In genomic region chr2:41925009-41925408, GRCh38 we compare ENCODE assay signal across 18 cellular contexts.
DNase-seq lines count a peak whose midpoint lies in the region; ATAC-seq, FAIRE-seq and TF ChIP-seq lines count a peak whose summit lies in the region.
"Had no signal": no experiment of that assay in that cellular context is flagged by ENCODE, and none has a peak within 500 bp of the region (broad histone marks: within the 10 kb centered on the region; RNA-seq: fewer than 3 reads in every experiment).

No MANE protein-coding gene starts in this region.

- H3K27me3 ChIP-seq in pancreas (no peaks in the 10 kb centered on the region), subcutaneous abdominal adipose tissue (ENCODE audit: control insufficient read depth in 5 of 5, insufficient read depth in 4 of 5, low read length in 5 of 5) (no peaks in the 10 kb centered on the region)
- H3K27me3 ChIP-seq: MG63 had no signal

- peak in 3 of 4 donors; percentile 12 to 58 (median 33) for ATAC-seq in pancreas
- no peak for ATAC-seq in HG03571 (IDR thresholded peaks at IDR 0.05; ENCODE audit: unreplicated experiment)
- no peak for ATAC-seq in GM18907 (IDR thresholded peaks at IDR 0.05; ENCODE audit: unreplicated experiment)

- no peak for FAIRE-seq in pancreas (lab: Jason Lieb, UNC)
- FAIRE-seq: H54 had no signal

- DNase-seq in HT-29 (ENCODE audit: low spot score): peak; percentile 41
- peak; percentile 10 for DNase-seq in NCI-H82 treated with DMSO at 0.1 percent for 48 hours (lab: John Stamatoyannopoulos, UW; ENCODE audit: unreplicated experiment)
- DNase-seq in pancreas: no peak
- no peak for DNase-seq in NCI-H2171 (lab: John Stamatoyannopoulos, UW)
- DNase-seq: COR-L47, DMS53, IMR-90, Karpas-422, MG63, NCI-H1092 treated with DMSO at 0.1 percent for 48 hours, NCI-H2029 treated with DMSO at 0.1 percent for 48 hours, NCI-H510A treated with DMSO at 0.1 percent for 48 hours, RPMI8226, SIG-M5 had no signal

- no peaks in the 10 kb centered on the region for H3K9me3 ChIP-seq in pancreas
- peaks cover 0 to 4% (median 0%) of the 10 kb centered on the region in 5 donors for H3K9me3 ChIP-seq in subcutaneous abdominal adipose tissue (ENCODE audit: control insufficient read depth in 5 of 5, low read length in 5 of 5)
- H3K9me3 ChIP-seq: MG63 had no signal

- peaks cover 0 to 5% (median 0%) of the 10 kb centered on the region in 3 donors for H3K4me1 ChIP-seq in pancreas
- peaks cover 10 to 62% (median 46%) of the 10 kb centered on the region in 5 donors for H3K4me1 ChIP-seq in subcutaneous abdominal adipose tissue (ENCODE audit: control insufficient read depth in 5 of 5, insufficient read depth in 5 of 5, low read length in 5 of 5)

- intact Hi-C loops in pancreas (cut with DNase I): no loop called here

- H3K36me3 ChIP-seq in pancreas (no peaks in the 10 kb centered on the region), subcutaneous abdominal adipose tissue (ENCODE audit: control insufficient read depth in 5 of 5, insufficient read depth in 5 of 5, low read length in 5 of 5) (no peaks in the 10 kb centered on the region)
- H3K36me3 ChIP-seq: MG63 had no signal

- WGBS in pancreas, 2 donors: 58 to 60% methylated on average over 3 of the region's 3 CpGs

- TF ChIP-seq CTCF in pancreas (IDR thresholded peaks at IDR 0.05): no peak

- H3K27ac ChIP-seq in pancreas (no peak overlapping the region), subcutaneous abdominal adipose tissue (ENCODE audit: low read depth, low read length) (peak overlapping the region; percentile 88)

- H3K9ac ChIP-seq in subcutaneous abdominal adipose tissue (ENCODE audit: low read length in 5 of 5): no peak overlapping the region

- H3K4me3 ChIP-seq in pancreas (no peak overlapping the region), subcutaneous abdominal adipose tissue (ENCODE audit: low read depth in 1 of 5, low read length in 5 of 5) (no peak overlapping the region)
- H3K4me3 ChIP-seq: MG63 had no signal

Comparison
In these comparisons a context has a peak if more than half of its experiments do, and no peak if none do; other contexts are left out.
1. DNase-seq: peak in HT-29 (single experiment) and NCI-H82 treated with DMSO at 0.1 percent for 48 hours (single experiment); none in pancreas (0 of 6) and NCI-H2171 (single experiment).
2. ATAC-seq: peak in pancreas (3 of 4); none in HG03571 (single experiment) and GM18907 (single experiment).